20 cellular contexts compared by ENCODE assay signal in genomic region chr11:73189723-73190556, GRCh38. TPM values are rescaled to one million over a fixed set of nuclear protein-coding genes. Genes with fewer than 3 reads are reported as not detected.
DNase-seq lines count a peak whose midpoint lies in the region; ATAC-seq and TF ChIP-seq lines count a peak whose summit lies in the region.
"Had no signal": no experiment of that assay in that cellular context is flagged by ENCODE, and none has a peak within 500 bp of the region (broad histone marks: within the 10 kb centered on the region; RNA-seq: fewer than 3 reads in every experiment).

No MANE protein-coding gene starts in this region.

- no peaks in the 10 kb centered on the region for H3K27me3 ChIP-seq in trophoblast cell (ENCODE audit: insufficient read depth, low read length)
- H3K27me3 ChIP-seq: cardiac muscle cell, upper lobe of left lung had no signal

- no peak overlapping the region for H3K23ac ChIP-seq in trophoblast cell (ENCODE audit: low read length)

- no peak overlapping the region for H2BK120ac ChIP-seq in trophoblast cell (ENCODE audit: insufficient read depth, low read length, poor library complexity)

- H3K4ac ChIP-seq in trophoblast cell (ENCODE audit: low read depth, low read length), result no peak overlapping the region

- POLR2A ChIA-PET in RWPE1 (lab: Yijun Ruan, JAX; ENCODE audit: low non-redundant PET), result no interaction called here

- H3K79me1 ChIP-seq in trophoblast cell (ENCODE audit: low read length), result peaks cover 15% of the 10 kb centered on the region

- peaks cover 99% of the 10 kb centered on the region for H3K4me1 Mint-ChIP-seq in CD14-positive monocyte

- no peak overlapping the region for H3K4me2 ChIP-seq in trophoblast cell (ENCODE audit: low read length)
- H3K4me2 ChIP-seq: SK-N-SH had no signal

- no peak overlapping the region for H4K8ac ChIP-seq in trophoblast cell (ENCODE audit: low read depth, low read length)

- H3K4me3 ChIP-seq in trophoblast cell (ENCODE audit: low read depth, low read length), result no peak overlapping the region
- H3K4me3 ChIP-seq: cardiac muscle cell, left ventricle myocardium inferior, upper lobe of left lung had no signal

- peaks cover 0 to 8% (median 6%) of the 10 kb centered on the region in 3 donors for H3K27me3 Mint-ChIP-seq in CD14-positive monocyte (ENCODE audit: low read depth in 3 of 3)

- H4K12ac ChIP-seq in trophoblast cell (ENCODE audit: low read depth, low read length), result no peak overlapping the region

- H3K27ac ChIP-seq in RWPE1 (peak overlapping the region; percentile 95; the same call in 1 of the 2 replicates), trophoblast cell (ENCODE audit: low read depth, low read length) (no peak overlapping the region)
- H3K27ac ChIP-seq: cardiac muscle cell, left ventricle myocardium inferior had no signal

- peak overlapping the region; percentile 10 for H2BK12ac ChIP-seq in trophoblast cell (ENCODE audit: low read length)

- H3K4me1 ChIP-seq in trophoblast cell (ENCODE audit: control insufficient read depth in 1 of 2, insufficient read depth in 2 of 2, low read length in 2 of 2), result peaks cover 33 to 36% of the 10 kb centered on the region in 2 experiments

- H3K36me3 ChIP-seq in trophoblast cell (ENCODE audit: control insufficient read depth in 1 of 2, insufficient read depth in 2 of 2, low read length in 2 of 2), result no peaks in the 10 kb centered on the region
- H3K36me3 ChIP-seq: cardiac muscle cell, left ventricle myocardium inferior, upper lobe of left lung had no signal

- no peak overlapping the region for H3K9ac ChIP-seq in trophoblast cell (ENCODE audit: low read length)
- H3K9ac ChIP-seq: SK-N-SH had no signal

- H2AK5ac ChIP-seq in trophoblast cell (ENCODE audit: low read length), result peak overlapping the region; percentile 20

- no peak overlapping the region for H3K18ac ChIP-seq in trophoblast cell (ENCODE audit: low read length)

- H3K36me3 Mint-ChIP-seq in CD14-positive monocyte, result peaks cover 4 to 6% of the 10 kb centered on the region in 2 donors
- H3K36me3 Mint-ChIP-seq: activated CD4-positive, alpha-beta memory T cell treated with anti-CD3 and anti-CD28 coated beads for 36 hours; immature natural killer cell had no signal

- DNase-seq in CD14-positive monocyte (ENCODE audit: low spot score), result no peak
- DNase-seq in RWPE1 (ENCODE audit: low spot score), result no peak
- DNase-seq in trophoblast cell, result no peak
- no peak for DNase-seq in NOMO-1 treated with dmso at 0.1 percent for 144 hours (lab: John Stamatoyannopoulos, UW; ENCODE audit: unreplicated experiment)
- DNase-seq in D341Med (ENCODE audit: low spot score), result no peak
- DNase-seq: activated CD4-positive, alpha-beta memory T cell treated with anti-CD3 and anti-CD28 coated beads for 36 hours; activated naive CD4-positive, alpha-beta T cell; Caco-2; immature natural killer cell; left ventricle myocardium inferior; NCI-H1417; SK-N-SH; small intestine; stimulated activated CD4-positive, alpha-beta T cell treated with anti-CD3 and anti-CD28 coated beads, Interleukin-2, amount 100 ng/mL, for 48 hours; stimulated activated naive CD8-positive, alpha-beta T cell treated with anti-CD3 and anti-CD28 coated beads, Interleukin-15, amount 100 ng/mL, for 72 hours had no signal

- H3K27ac Mint-ChIP-seq in CD14-positive monocyte, result peak overlapping the region; percentile 90 to 97 (median 94)
- H3K27ac Mint-ChIP-seq: activated CD4-positive, alpha-beta memory T cell treated with anti-CD3 and anti-CD28 coated beads for 36 hours; immature natural killer cell; T-helper 2 cell treated with Interferon-gamma antibody and Interleukin-4, amounts not matched to agents 5 μg/mL and 100 μg/mL, for 36 hours had no signal

- peaks cover 0 to 2% (median 0%) of the 10 kb centered on the region in 7 donors for H3K9me3 Mint-ChIP-seq in CD14-positive monocyte
- H3K9me3 Mint-ChIP-seq: activated CD4-positive, alpha-beta memory T cell treated with anti-CD3 and anti-CD28 coated beads for 36 hours; immature natural killer cell; stimulated activated naive CD8-positive, alpha-beta T cell treated with anti-CD3 and anti-CD28 coated beads, Interleukin-15, amount 100 ng/mL, for 72 hours; T-helper 2 cell treated with Interferon-gamma antibody and Interleukin-4, amounts not matched to agents 5 μg/mL and 100 μg/mL, for 36 hours had no signal

- intact Hi-C loops in CD14-positive monocyte (cut with micrococcal nuclease), result loop anchor here (2.0 to 5.0 kb wide), 5 partner anchors 15 to 102 kb away; no protein-coding TSS in a partner anchor

- H3K9me3 ChIP-seq in trophoblast cell (ENCODE audit: insufficient read depth, low read depth, low read length), result no peaks in the 10 kb centered on the region
- H3K9me3 ChIP-seq: Caco-2, left ventricle myocardium inferior, SK-N-SH, upper lobe of left lung had no signal

- no peak overlapping the region for H3K14ac ChIP-seq in trophoblast cell (ENCODE audit: low read length)

- no peak overlapping the region for H2BK5ac ChIP-seq in trophoblast cell (ENCODE audit: low read depth, low read length, poor library complexity)

- H2AFZ ChIP-seq in trophoblast cell (ENCODE audit: insufficient read depth, low read length, poor library complexity), result no peak overlapping the region

- H3K79me2 ChIP-seq in trophoblast cell (ENCODE audit: control insufficient read depth, insufficient read depth, low read length, poor library complexity), result no peaks in the 10 kb centered on the region

- WGBS in trophoblast cell (ENCODE audit: extremely low coverage, insufficient coverage, insufficient read length), result no CpG with 5 or more reads among the region's 5 CpGs

- peak overlapping the region; percentile 0 for H4K91ac ChIP-seq in trophoblast cell (ENCODE audit: low read depth, low read length)

- CTCF ChIA-PET in RWPE1 (lab: Yijun Ruan, JAX), result no interaction called here

- H3K4me3 Mint-ChIP-seq in CD14-positive monocyte, result peak overlapping the region in 1 of 2 donors; percentile 83
- H3K4me3 Mint-ChIP-seq: activated CD4-positive, alpha-beta memory T cell treated with anti-CD3 and anti-CD28 coated beads for 36 hours; immature natural killer cell; stimulated activated naive CD8-positive, alpha-beta T cell treated with anti-CD3 and anti-CD28 coated beads, Interleukin-15, amount 100 ng/mL, for 72 hours; T-helper 2 cell treated with Interferon-gamma antibody and Interleukin-4, amounts not matched to agents 5 μg/mL and 100 μg/mL, for 36 hours had no signal

- TF ChIP-seq CTCF in CD14-positive monocyte (IDR thresholded peaks at IDR 0.05) (no peak), RWPE1 (conservative IDR thresholded peaks at IDR 0.05; ENCODE audit: low read depth) (no peak)

- ATAC-seq in GM21723 (IDR thresholded peaks at IDR 0.05; ENCODE audit: unreplicated experiment), result peak; percentile 4
- ATAC-seq in HG03457 (IDR thresholded peaks at IDR 0.05; ENCODE audit: unreplicated experiment), result no peak
- ATAC-seq: stimulated activated naive CD8-positive, alpha-beta T cell treated with anti-CD3 and anti-CD28 coated beads, Interleukin-15, amount 100 ng/mL, for 72 hours had no signal

RNA-seq across cellular contexts. Expression of gene P2RY2, which starts 28.1 kb away (rescaled TPM):
- polyA plus RNA-seq in CD14-positive monocyte, result 10 to 100 TPM in 1 of 2 donors, 1 to 10 TPM in 1; 2.8 to 12.7 TPM
- 4.4 and 4.6 TPM in 2 replicates for polyA plus RNA-seq in trophoblast cell (2013)

RNA-seq across cellular contexts. Expression of gene FCHSD2, which starts 47.8 kb away (rescaled TPM):
- 10 to 100 TPM; 14.5 to 16.6 TPM for polyA plus RNA-seq in CD14-positive monocyte
- 6.4 and 8.1 TPM in 2 replicates for polyA plus RNA-seq in trophoblast cell (2013)
